ENCODE assay signal across 1 cellular context in the genomic region with DNA sequence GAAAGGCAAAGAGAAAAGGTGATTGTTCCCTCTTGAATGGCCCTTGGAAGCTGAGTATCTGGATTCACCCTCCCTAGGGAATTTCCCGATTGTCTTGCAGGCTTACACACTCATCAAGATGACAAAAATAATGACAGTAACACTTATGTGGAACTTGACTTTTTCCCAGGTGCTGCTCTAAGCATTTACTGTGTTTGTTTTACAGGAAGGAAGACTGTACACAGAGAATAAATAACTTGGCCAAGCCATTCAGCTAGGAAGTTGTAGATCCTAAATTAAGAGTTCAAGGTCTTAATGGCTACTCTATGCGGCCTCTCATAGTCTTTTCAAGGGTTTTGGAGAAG.
TF ChIP-seq lines count a peak whose summit lies in the region.

No MANE protein-coding gene starts in this region.

TF ChIP-seq in WTC11, 78 proteins besides CTCF, POLR2A, EP300 and RAD21 (continued from another document):
- TF ChIP-seq GRHL2 (CRISPR knock-in tag; IDR thresholded peaks at IDR 0.05; ENCODE audit: insufficient replicate concordance, severe bottlenecking) (no peak), OVOL2 (CRISPR knock-in tag; IDR thresholded peaks at IDR 0.05; ENCODE audit: borderline replicate concordance) (no peak)
